37 cellular contexts compared by ENCODE assay signal in the genomic region with DNA sequence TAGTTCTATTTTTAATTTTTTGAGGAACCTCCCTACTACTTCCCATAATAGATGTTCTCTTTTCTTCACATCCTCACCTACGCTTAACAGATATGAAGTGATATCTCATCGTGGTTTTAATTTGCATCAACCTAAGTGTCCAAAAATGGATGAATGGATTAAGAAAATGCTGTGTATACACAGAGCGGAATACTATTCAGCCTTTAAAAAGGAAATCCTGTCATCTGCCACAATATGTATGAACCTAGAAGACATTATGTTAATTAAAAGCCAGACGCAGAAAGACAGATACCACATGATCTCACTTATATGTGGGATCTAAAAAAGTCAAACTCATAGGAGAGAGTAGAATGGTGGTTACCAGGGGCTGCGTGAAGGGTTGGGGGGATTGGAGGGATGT.
"Had no signal": no experiment of that assay in that cellular context is flagged by ENCODE, and none has a peak within 500 bp of the region (broad histone marks: within the 10 kb centered on the region; RNA-seq: fewer than 3 reads in every experiment).

No MANE protein-coding gene starts in this region.

- H3K27ac ChIP-seq: ascending aorta, body of pancreas, brain microvascular endothelial cell, breast epithelium, VCaP had no signal

- H3K4me1 ChIP-seq: ascending aorta, body of pancreas, breast epithelium had no signal

- H3K27me3 ChIP-seq: ascending aorta, body of pancreas, brain microvascular endothelial cell, breast epithelium had no signal

- H3K4me3 ChIP-seq: ascending aorta, body of pancreas, breast epithelium had no signal

- H3K9me3 Mint-ChIP-seq: activated CD4-positive, alpha-beta memory T cell treated with anti-CD3 and anti-CD28 coated beads for 36 hours; activated CD8-positive, alpha-beta T cell treated with anti-CD3 and anti-CD28 coated beads for 36 hours; activated naive CD4-positive, alpha-beta T cell treated with anti-CD3 and anti-CD28 coated beads, Interleukin-2, amount 10 ng/mL, durations not matched to agents 7 days and 5 days; activated naive CD4-positive, alpha-beta T cell treated with anti-CD3 and anti-CD28 coated beads, Interleukin-2, amount 50 U/mL, for 24 hours; activated naive CD8-positive, alpha-beta T cell treated with anti-CD3 and anti-CD28 coated beads, Interleukin-2, amount 50 U/mL, for 24 hours; activated T-cell treated with anti-CD3 and anti-CD28 coated beads, Interleukin-2, amount 50 U/mL, for 4 hours; activated T-cell treated with anti-CD3 and anti-CD28 coated beads, Interleukin-2, amount 50 U/mL, for 72 hours; activated T-helper 1 cell treated with anti-CD3 and anti-CD28 coated beads, Interleukin-12 subunit alpha, Interleukin-12 subunit beta, Interleukin-2, Interleukin-4 antibody, amounts not matched to agents 30 ng/mL and 10 ng/mL and 1 ng/mL, durations not matched to agents 14 hours and 24 hours and 36 hours; activated T-helper 2 cell treated with anti-CD3 and anti-CD28 coated beads, Interferon-gamma antibody, Interleukin-2, Interleukin-4, amounts not matched to agents 10 μg/mL and 5 μg/mL and 100 μg/mL, durations not matched to agents 14 hours and 24 hours and 36 hours; T-helper 1 cell treated with Interleukin-12 subunit alpha and Interleukin-12 subunit beta and Interleukin-4 antibody, amounts not matched to agents 30 μg/mL and 1 μg/mL, for 36 hours; T-helper 2 cell treated with Interferon-gamma antibody and Interleukin-4, amounts not matched to agents 5 μg/mL and 100 μg/mL, for 36 hours had no signal

- H3K9me3 ChIP-seq: ascending aorta, body of pancreas, breast epithelium had no signal

- DNase-seq: activated B cell treated with CpG ODN at 0.5 μM for 24 hours; activated CD4-positive, alpha-beta memory T cell treated with anti-CD3 and anti-CD28 coated beads for 36 hours; activated CD4-positive, alpha-beta T cell treated with anti-CD3 and anti-CD28 coated beads for 4 hours; activated CD4-positive, alpha-beta T cell treated with anti-CD3 and anti-CD28 coated beads, Interleukin-2, amount 10 ng/mL, durations not matched to agents 24 days and 14 days; activated CD4-positive, alpha-beta T cell treated with anti-CD3 and anti-CD28 coated beads, Interleukin-2, amount 50 U/mL, for 1 hour; activated CD4-positive, alpha-beta T cell treated with anti-CD3 and anti-CD28 coated beads, Interleukin-2, amount 50 U/mL, for 4 hours; activated CD4-positive, CD25-positive, alpha-beta regulatory T cell treated with anti-CD3 and anti-CD28 coated beads, Interleukin-2, amount 50 U/mL, for 72 hours; activated CD8-positive, alpha-beta memory T cell treated with anti-CD3 and anti-CD28 coated beads, Interleukin-2, amount 50 U/mL, for 4 hours; activated CD8-positive, alpha-beta T cell treated with anti-CD3 and anti-CD28 coated beads for 36 hours; activated effector memory CD4-positive, alpha-beta T cell treated with Interleukin-2 at 50 U/mL for 16 hours; activated gamma-delta T cell; activated naive CD4-positive, alpha-beta T cell treated with anti-CD3 and anti-CD28 coated beads, Interleukin-2, amount 10 ng/mL, durations not matched to agents 7 days and 5 days; activated naive CD4-positive, alpha-beta T cell treated with Interleukin-2 at 50 U/mL for 16 hours; activated naive CD8-positive, alpha-beta T cell treated with anti-CD3 and anti-CD28 coated beads, Interleukin-2, amount 10 ng/mL, durations not matched to agents 7 days and 5 days; activated naive CD8-positive, alpha-beta T cell treated with anti-CD3 and anti-CD28 coated beads, Interleukin-2, amount 50 U/mL, for 24 hours; activated T-cell treated with anti-CD3 and anti-CD28 coated beads for 4 hours; activated T-cell treated with anti-CD3 and anti-CD28 coated beads, Interleukin-2, amount 50 U/mL, for 1 hour; activated T-cell treated with anti-CD3 and anti-CD28 coated beads, Interleukin-2, amount 50 U/mL, for 4 hours; activated T-cell treated with anti-CD3 and anti-CD28 coated beads, Interleukin-2, amount 50 U/mL, for 72 hours; amygdala; anterior cingulate cortex; body of pancreas; brain microvascular endothelial cell; central memory CD4-positive, alpha-beta T cell; cerebellar nuclear complex; T-helper 1 cell; T-helper 2 cell; T-helper 9 cell had no signal

- H3K36me3 ChIP-seq: brain microvascular endothelial cell, breast epithelium had no signal

- H3K4me1 Mint-ChIP-seq: activated B cell treated with CpG ODN at 0.5 μM for 24 hours; activated CD4-positive, alpha-beta T cell treated with anti-CD3 and anti-CD28 coated beads, Interleukin-2, amount 10 ng/mL, durations not matched to agents 24 days and 14 days; activated naive CD4-positive, alpha-beta T cell treated with anti-CD3 and anti-CD28 coated beads, Interleukin-2, amount 10 ng/mL, durations not matched to agents 7 days and 5 days; activated naive CD4-positive, alpha-beta T cell treated with anti-CD3 and anti-CD28 coated beads, Interleukin-2, amount 50 U/mL, for 24 hours; activated naive CD8-positive, alpha-beta T cell treated with anti-CD3 and anti-CD28 coated beads, Interleukin-2, amount 10 ng/mL, durations not matched to agents 7 days and 5 days; activated naive CD8-positive, alpha-beta T cell treated with anti-CD3 and anti-CD28 coated beads, Interleukin-2, amount 50 U/mL, for 24 hours had no signal

- ATAC-seq: activated CD8-positive, alpha-beta T cell treated with anti-CD3 and anti-CD28 coated beads for 36 hours; activated naive CD8-positive, alpha-beta T cell treated with anti-CD3 and anti-CD28 coated beads, Interleukin-2, amount 50 U/mL, for 24 hours; activated T-cell treated with anti-CD3 and anti-CD28 coated beads, Interleukin-2, amount 50 U/mL, for 4 hours; activated T-cell treated with anti-CD3 and anti-CD28 coated beads, Interleukin-2, amount 50 U/mL, for 72 hours; body of pancreas had no signal

- H3K27me3 Mint-ChIP-seq: activated B cell treated with CpG ODN at 0.5 μM for 24 hours; activated CD4-positive, alpha-beta memory T cell treated with anti-CD3 and anti-CD28 coated beads for 36 hours; activated CD4-positive, alpha-beta T cell treated with anti-CD3 and anti-CD28 coated beads, Interleukin-2, amount 10 ng/mL, durations not matched to agents 24 days and 14 days; activated CD8-positive, alpha-beta T cell treated with anti-CD3 and anti-CD28 coated beads for 36 hours; activated naive CD4-positive, alpha-beta T cell treated with anti-CD3 and anti-CD28 coated beads, Interleukin-2, amount 10 ng/mL, durations not matched to agents 7 days and 5 days; activated naive CD4-positive, alpha-beta T cell treated with anti-CD3 and anti-CD28 coated beads, Interleukin-2, amount 50 U/mL, for 24 hours; activated naive CD8-positive, alpha-beta T cell; activated naive CD8-positive, alpha-beta T cell treated with anti-CD3 and anti-CD28 coated beads, Interleukin-2, amount 10 ng/mL, durations not matched to agents 7 days and 5 days; activated naive CD8-positive, alpha-beta T cell treated with anti-CD3 and anti-CD28 coated beads, Interleukin-2, amount 50 U/mL, for 24 hours had no signal

- H3K4me3 Mint-ChIP-seq: activated B cell treated with CpG ODN at 0.5 μM for 24 hours; activated CD4-positive, alpha-beta memory T cell treated with anti-CD3 and anti-CD28 coated beads for 36 hours; activated CD4-positive, alpha-beta T cell treated with anti-CD3 and anti-CD28 coated beads, Interleukin-2, amount 10 ng/mL, durations not matched to agents 24 days and 14 days; activated CD8-positive, alpha-beta T cell treated with anti-CD3 and anti-CD28 coated beads for 36 hours; activated naive CD4-positive, alpha-beta T cell treated with anti-CD3 and anti-CD28 coated beads, Interleukin-2, amount 10 ng/mL, durations not matched to agents 7 days and 5 days; activated naive CD4-positive, alpha-beta T cell treated with anti-CD3 and anti-CD28 coated beads, Interleukin-2, amount 50 U/mL, for 24 hours; activated naive CD8-positive, alpha-beta T cell; activated naive CD8-positive, alpha-beta T cell treated with anti-CD3 and anti-CD28 coated beads, Interleukin-2, amount 10 ng/mL, durations not matched to agents 7 days and 5 days; activated naive CD8-positive, alpha-beta T cell treated with anti-CD3 and anti-CD28 coated beads, Interleukin-2, amount 50 U/mL, for 24 hours; activated T-cell treated with anti-CD3 and anti-CD28 coated beads, Interleukin-2, amount 50 U/mL, for 4 hours; activated T-cell treated with anti-CD3 and anti-CD28 coated beads, Interleukin-2, amount 50 U/mL, for 72 hours; activated T-helper 1 cell treated with anti-CD3 and anti-CD28 coated beads, Interleukin-12 subunit alpha, Interleukin-12 subunit beta, Interleukin-2, Interleukin-4 antibody, amounts not matched to agents 30 ng/mL and 10 ng/mL and 1 ng/mL, durations not matched to agents 14 hours and 24 hours and 36 hours; T-helper 1 cell treated with Interleukin-12 subunit alpha and Interleukin-12 subunit beta and Interleukin-4 antibody, amounts not matched to agents 30 μg/mL and 1 μg/mL, for 36 hours; T-helper 2 cell treated with Interferon-gamma antibody and Interleukin-4, amounts not matched to agents 5 μg/mL and 100 μg/mL, for 36 hours had no signal

- H3K27ac Mint-ChIP-seq: activated B cell treated with CpG ODN at 0.5 μM for 24 hours; activated CD4-positive, alpha-beta memory T cell treated with anti-CD3 and anti-CD28 coated beads for 36 hours; activated CD4-positive, alpha-beta T cell treated with anti-CD3 and anti-CD28 coated beads, Interleukin-2, amount 10 ng/mL, durations not matched to agents 24 days and 14 days; activated CD8-positive, alpha-beta T cell treated with anti-CD3 and anti-CD28 coated beads for 36 hours; activated naive CD4-positive, alpha-beta T cell treated with anti-CD3 and anti-CD28 coated beads, Interleukin-2, amount 10 ng/mL, durations not matched to agents 7 days and 5 days; activated naive CD4-positive, alpha-beta T cell treated with anti-CD3 and anti-CD28 coated beads, Interleukin-2, amount 50 U/mL, for 24 hours; activated naive CD8-positive, alpha-beta T cell; activated naive CD8-positive, alpha-beta T cell treated with anti-CD3 and anti-CD28 coated beads, Interleukin-2, amount 10 ng/mL, durations not matched to agents 7 days and 5 days; activated naive CD8-positive, alpha-beta T cell treated with anti-CD3 and anti-CD28 coated beads, Interleukin-2, amount 50 U/mL, for 24 hours; activated T-cell treated with anti-CD3 and anti-CD28 coated beads, Interleukin-2, amount 50 U/mL, for 72 hours; activated T-helper 1 cell treated with anti-CD3 and anti-CD28 coated beads, Interleukin-12 subunit alpha, Interleukin-12 subunit beta, Interleukin-2, Interleukin-4 antibody, amounts not matched to agents 30 ng/mL and 10 ng/mL and 1 ng/mL, durations not matched to agents 14 hours and 24 hours and 36 hours; activated T-helper 2 cell treated with anti-CD3 and anti-CD28 coated beads, Interferon-gamma antibody, Interleukin-2, Interleukin-4, amounts not matched to agents 10 μg/mL and 5 μg/mL and 100 μg/mL, durations not matched to agents 14 hours and 24 hours and 36 hours; T-helper 1 cell treated with Interleukin-12 subunit alpha and Interleukin-12 subunit beta and Interleukin-4 antibody, amounts not matched to agents 30 μg/mL and 1 μg/mL, for 36 hours; T-helper 2 cell treated with Interferon-gamma antibody and Interleukin-4, amounts not matched to agents 5 μg/mL and 100 μg/mL, for 36 hours had no signal
